In the genomic region with DNA sequence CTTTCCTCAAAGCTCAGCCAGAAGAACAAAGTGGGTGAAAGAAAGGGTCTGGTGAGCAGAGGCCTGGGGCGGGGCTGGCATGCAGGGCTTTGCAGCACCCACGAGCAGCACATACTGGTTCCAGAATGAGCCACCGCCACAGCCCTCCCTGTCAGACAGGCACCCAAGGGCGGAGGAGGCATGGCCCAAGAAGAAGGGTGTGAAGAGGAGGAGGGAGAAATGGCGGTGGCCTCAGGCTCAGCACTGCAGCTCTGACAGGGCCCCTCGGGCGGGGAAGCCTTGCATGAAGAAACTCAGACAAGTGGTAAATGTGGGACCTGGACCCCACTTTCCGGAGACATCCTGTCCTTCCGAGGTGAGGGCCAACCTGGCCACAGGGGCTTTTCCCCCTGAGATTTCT, we compare ENCODE assay signal across 26 cellular contexts. TPM values are rescaled to one million over a fixed set of nuclear protein-coding genes. Genes with fewer than 3 reads are reported as not detected.
"Had no signal": no experiment of that assay in that cellular context is flagged by ENCODE, and none has a peak within 500 bp of the region (broad histone marks: within the 10 kb centered on the region; RNA-seq: fewer than 3 reads in every experiment).

No MANE protein-coding gene starts in this region.

- H3K27me3 Mint-ChIP-seq: IgD-negative memory B cell had no signal

- H3K27me3 ChIP-seq: Peyer's patch, SJCRH30 had no signal

- H3K27ac ChIP-seq: Peyer's patch, SJCRH30 had no signal

- DNase-seq: KBM-7; MV-4-11; NCI-H1048; NCI-H1105; NCI-H1417; NCI-H146; NCI-H1694 treated with DMSO at 0.1 percent for 48 hours; NCI-H1930; NCI-H2081; NCI-H2107; NCI-H2227 treated with DMSO at 0.1 percent for 48 hours; NCI-H524; NCI-H526 treated with DMSO at 0.1 percent for 48 hours; NCI-H748 treated with DMSO at 0.1 percent for 48 hours; NK-92 treated with Interleukin-12 subunit alpha and Interleukin-12 subunit beta, amount 100 ng/mL, for 24 hours; PC-3; Peyer's patch; SHP77 treated with DMSO at 0.1 percent for 48 hours; SJCRH30 had no signal

- ATAC-seq: PC-3, Right ventricle myocardium inferior, SK-N-SH treated with all-trans-retinoic acid at 6 μM for 48 hours had no signal

- H3K4me3 ChIP-seq: Peyer's patch, SJCRH30 had no signal

- H3K36me3 ChIP-seq: Peyer's patch, SJCRH30 had no signal

- H3K4me1 ChIP-seq: Peyer's patch, SJCRH30 had no signal

- H3K9me3 ChIP-seq: Peyer's patch had no signal

- H3K27ac Mint-ChIP-seq: IgD-negative memory B cell had no signal

- H3K4me3 Mint-ChIP-seq: IgD-negative memory B cell had no signal

RNA-seq across cellular contexts. Expression of a gene that starts 15.7 kb away (rescaled TPM):
- total RNA-seq: HT1080, LHCN-M2, MCF 10A, NCI-H460, PC-3, SJCRH30 had no signal
- polyA plus RNA-seq: IgD-negative memory B cell had no signal
